14 cellular contexts compared by ENCODE assay signal in genomic region chr19:35153129-35153522, GRCh38. TPM values are rescaled to one million over a fixed set of nuclear protein-coding genes. Genes with fewer than 3 reads are reported as not detected.
DNase-seq lines count a peak whose midpoint lies in the region; ATAC-seq, FAIRE-seq and TF ChIP-seq lines count a peak whose summit lies in the region.
"Not testable (repeated sequence)": the region's sequence is repeated elsewhere in the genome, so short reads cannot be mapped to it uniquely, and the experiment has no call there.
"Had no signal": no experiment of that assay in that cellular context is flagged by ENCODE, and none has a peak within 500 bp of the region (broad histone marks: within the 10 kb centered on the region; RNA-seq: fewer than 3 reads in every experiment).

No MANE protein-coding gene starts in this region.

- H4K91ac ChIP-seq in H1 (replicated peaks; ENCODE audit: insufficient read length, low read length) = peak overlapping the region; percentile 20

- peak overlapping the region; percentile 86; the same call in 1 of the 2 replicates for H2BK12ac ChIP-seq in H1 (ENCODE audit: low read depth, low read length)

- peaks cover 21 to 33% of the 10 kb centered on the region in 2 donors for H3K36me3 Mint-ChIP-seq in CD4-positive, alpha-beta memory T cell
- H3K36me3 Mint-ChIP-seq in activated CD8-positive, alpha-beta T cell treated with anti-CD3 and anti-CD28 coated beads for 36 hours (ENCODE audit: low read depth) = peaks cover 31% of the 10 kb centered on the region
- peaks cover 28% of the 10 kb centered on the region for H3K36me3 Mint-ChIP-seq in activated naive CD8-positive, alpha-beta T cell treated with anti-CD3 and anti-CD28 coated beads for 36 hours
- peaks cover 4 to 20% (median 18%) of the 10 kb centered on the region in 5 donors for H3K36me3 Mint-ChIP-seq in naive thymus-derived CD4-positive, alpha-beta T cell
- H3K36me3 Mint-ChIP-seq in stimulated activated naive B cell treated with anti-CD40 and anti-IgM and Interleukin-4, amounts not matched to agents 10 μg/mL and 1 μg/mL and 100 μg/mL, for 72 hours = peaks cover 22 to 30% of the 10 kb centered on the region in 2 donors

- not testable (repeated sequence) for H3K27me3 ChIP-seq in CD4-positive, alpha-beta memory T cell (ENCODE audit: insufficient read depth, low read length); PC-9 (ENCODE audit: insufficient read depth, low read depth); H1 (replicated peaks in 1 of 4; ENCODE audit: control insufficient read depth in 3 of 4, extremely low read depth in 1 of 4, insufficient read depth in 3 of 4, low read length in 3 of 4); naive thymus-derived CD4-positive, alpha-beta T cell (ENCODE audit: control insufficient read depth in 2 of 2, insufficient read depth in 2 of 2, low read length in 2 of 2)

- H3K23ac ChIP-seq in H1 (ENCODE audit: insufficient read length) = not testable (repeated sequence)

- not testable (repeated sequence) for H3K9ac ChIP-seq in H1 (replicated peaks in 1 of 4; ENCODE audit: extremely low read depth in 1 of 4, low read depth in 3 of 4, low read length in 3 of 4)

- peaks cover 46% of the 10 kb centered on the region for H3K79me2 ChIP-seq in PC-9 (ENCODE audit: low read depth)
- peaks cover 0 to 11% of the 10 kb centered on the region in 2 experiments; a peak in 1 of 4 replicates for H3K79me2 ChIP-seq in H1 (ENCODE audit: control insufficient read depth in 1 of 2, insufficient read depth in 2 of 2, low read length in 2 of 2)

- H3K4me2 ChIP-seq in PC-9 (peak overlapping the region; percentile 95), H1 (ENCODE audit: insufficient read depth in 1 of 2, low read depth in 2 of 2, low read length in 2 of 2) (peak overlapping the region; percentile 82 to 91)

- H4K5ac ChIP-seq in H1 (ENCODE audit: insufficient read length, low read depth, low read length) = not testable (repeated sequence)

- H3K9me3 Mint-ChIP-seq in CD4-positive, alpha-beta memory T cell; activated CD8-positive, alpha-beta T cell treated with anti-CD3 and anti-CD28 coated beads for 36 hours; activated naive CD8-positive, alpha-beta T cell treated with anti-CD3 and anti-CD28 coated beads for 36 hours; naive thymus-derived CD4-positive, alpha-beta T cell; stimulated activated naive B cell treated with anti-CD40 and anti-IgM and Interleukin-4, amounts not matched to agents 10 μg/mL and 1 μg/mL and 100 μg/mL, for 72 hours: not testable (repeated sequence)

- not testable (repeated sequence) for ATAC-seq in activated CD8-positive, alpha-beta T cell treated with anti-CD3 and anti-CD28 coated beads for 36 hours; naive thymus-derived CD4-positive, alpha-beta T cell; stimulated activated naive B cell treated with anti-CD40 and anti-IgM and Interleukin-4, amounts not matched to agents 10 μg/mL and 1 μg/mL and 100 μg/mL, for 72 hours (replicated peaks)

- not testable (repeated sequence) for H2BK120ac ChIP-seq in H1 (replicated peaks; ENCODE audit: low read depth, low read length)

- FAIRE-seq in H1 (lab: Jason Lieb, UNC) = not testable (repeated sequence)

- H3K9me2 ChIP-seq in PC-9 (ENCODE audit: insufficient read depth) = not testable (repeated sequence)

- H3K27ac ChIP-seq in CD4-positive, alpha-beta memory T cell (ENCODE audit: low read depth, low read length); HEK293 (ENCODE audit: extremely low read depth, low read depth, low read length); PC-9; H1 (ENCODE audit: low read depth, low read length); naive thymus-derived CD4-positive, alpha-beta T cell (ENCODE audit: low read depth, low read length): not testable (repeated sequence)

- H3K4me3 ChIP-seq in CD4-positive, alpha-beta memory T cell (ENCODE audit: low read length in 2 of 2) = peak overlapping the region; percentile 91 to 95
- H3K4me3 ChIP-seq in HEK293 (ENCODE audit: low read depth, low read length) = not testable (repeated sequence)
- peak overlapping the region; percentile 71; the same call in 1 of the 2 replicates for H3K4me3 ChIP-seq in PC-9
- peak overlapping the region in 1 of 4 experiments; percentile 71; a peak in 3 of 8 replicates for H3K4me3 ChIP-seq in H1 (ENCODE audit: extremely low read depth in 1 of 4, insufficient read depth in 2 of 4, low read depth in 3 of 4, low read length in 4 of 4)
- peak overlapping the region; percentile 93 for H3K4me3 ChIP-seq in naive thymus-derived CD4-positive, alpha-beta T cell (ENCODE audit: low read length)

- peaks cover 40% of the 10 kb centered on the region for H3K4me1 ChIP-seq in CD4-positive, alpha-beta memory T cell (ENCODE audit: insufficient read depth, low read length)
- H3K4me1 ChIP-seq in HEK293 (ENCODE audit: control insufficient read depth, insufficient read depth, low read length) (peaks cover 24% of the 10 kb centered on the region), PC-9 (replicated peaks; ENCODE audit: insufficient read depth) (peaks cover 31% of the 10 kb centered on the region), H1 (replicated peaks in 1 of 4; ENCODE audit: control insufficient read depth in 3 of 4, insufficient read depth in 4 of 4, low read length in 3 of 4) (peaks cover 4 to 28% (median 19%) of the 10 kb centered on the region in 4 experiments)
- H3K4me1 ChIP-seq in naive thymus-derived CD4-positive, alpha-beta T cell (ENCODE audit: control insufficient read depth in 2 of 2, insufficient read depth in 2 of 2, low read length in 2 of 2) = peaks cover 18 to 29% of the 10 kb centered on the region in 2 donors

- not testable (repeated sequence) for H2AK5ac ChIP-seq in H1 (ENCODE audit: low read depth, low read length)

- H3K14ac ChIP-seq in H1 (ENCODE audit: insufficient read length) = not testable (repeated sequence)

- intact Hi-C loops in CD4-positive, alpha-beta memory T cell (cut with micrococcal nuclease) = loop anchor here (1.0 to 5.0 kb wide), 2 partner anchors 12 to 41 kb away; no protein-coding TSS in a partner anchor
- intact Hi-C loops in PC-9 (cut with micrococcal nuclease; ENCODE audit: unreplicated experiment); activated CD8-positive, alpha-beta T cell treated with anti-CD3 and anti-CD28 coated beads for 36 hours (cut with micrococcal nuclease): not testable (repeated sequence)
- intact Hi-C loops in naive thymus-derived CD4-positive, alpha-beta T cell (cut with micrococcal nuclease) = loop anchor here (1.0 kb wide), 2 partner anchors 10 to 39 kb away; partner anchors contain the start of gene FXYD7 (in 1 of the 2)

- TF ChIP-seq EP300 in H1 (IDR thresholded peaks at IDR 0.05; ENCODE audit: borderline replicate concordance in 1 of 2, low read depth in 2 of 2, low read length in 2 of 2) = not testable (repeated sequence)

- POLR2A ChIA-PET in CD4-positive, alpha-beta memory T cell (lab: Charles Lee; ENCODE audit: partially characterized antibody) = interaction anchor here (1.1 to 10.5 kb wide), 12 partner anchors 9 to 116 kb away, joined by 3 to 140 read pairs (median 16); partner anchors contain the start of genes FXYD7 and USF2
- POLR2A ChIA-PET in HEK293 (lab: Yijun Ruan, JAX) = interaction anchor here (1.8 to 2.7 kb wide), 2 partner anchors 12 to 111 kb away, joined by 4 to 25 read pairs; no protein-coding TSS in a partner anchor
- POLR2A ChIA-PET in PC-9 (lab: Charles Lee; ENCODE audit: unreplicated experiment) = interaction anchor here (0.7 kb wide), 1 partner anchor 37 kb away, joined by 3 read pairs; no protein-coding TSS in a partner anchor
- POLR2A ChIA-PET in activated CD8-positive, alpha-beta T cell treated with anti-CD3 and anti-CD28 coated beads for 36 hours (lab: Charles Lee) = interaction anchor here (1.4 to 2.0 kb wide), 4 partner anchors 9 to 61 kb away, joined by 5 to 11 read pairs (median 8); no protein-coding TSS in a partner anchor
- POLR2A ChIA-PET in H1 (lab: Charles Lee; ENCODE audit: partially characterized antibody) = interaction anchor here (0.6 to 5.6 kb wide), 9 partner anchors 9 to 109 kb away, joined by 3 to 67 read pairs (median 5); partner anchors contain the start of gene FXYD7
- POLR2A ChIA-PET in naive thymus-derived CD4-positive, alpha-beta T cell (lab: Charles Lee) = interaction anchor here (1.0 to 6.1 kb wide), 11 partner anchors 10 to 310 kb away, joined by 3 to 74 read pairs (median 6); partner anchors contain the start of gene FXYD7

- peak overlapping the region; percentile 77; the same call in 1 of the 2 replicates for H2BK15ac ChIP-seq in H1 (ENCODE audit: low read length)

- TF ChIP-seq POLR2A in H1 (IDR thresholded peaks at IDR 0.05; ENCODE audit: control extremely low read depth in 1 of 2, low read depth in 2 of 2, low read length in 2 of 2) = not testable (repeated sequence)

- TSS peak; percentile 43 for BruUV-seq in PC-9 (replicated peaks; lab: Mats Ljungman, UMichigan)

- peak overlapping the region; percentile 26; the same call in 1 of the 2 replicates for H2BK5ac ChIP-seq in H1 (ENCODE audit: low read depth, low read length)

- H3K36me3 ChIP-seq in CD4-positive, alpha-beta memory T cell (ENCODE audit: insufficient read depth, low read length) = peaks cover 16% of the 10 kb centered on the region
- H3K36me3 ChIP-seq in HEK293 (ENCODE audit: control insufficient read depth in 2 of 2, insufficient read depth in 1 of 2, low read length in 2 of 2) (peaks cover 9 to 15% of the 10 kb centered on the region in 2 experiments), PC-9 (ENCODE audit: low read depth) (peaks cover 12% of the 10 kb centered on the region; the same call in 1 of the 2 replicates), H1 (ENCODE audit: control insufficient read depth in 2 of 4, insufficient read depth in 4 of 4, low read length in 3 of 4) (peaks cover 0 to 10% (median 4%) of the 10 kb centered on the region in 4 experiments; a peak in 5 of 8 replicates)
- peaks cover 10 to 24% (median 11%) of the 10 kb centered on the region in 3 experiments for H3K36me3 ChIP-seq in naive thymus-derived CD4-positive, alpha-beta T cell (ENCODE audit: control insufficient read depth in 2 of 3, insufficient read depth in 3 of 3, low read length in 3 of 3)

- not testable (repeated sequence) for TF ChIP-seq CTCF in HEK293 (tag by site-specific recombination; IDR thresholded peaks at IDR 0.05); PC-9 (conservative IDR thresholded peaks at IDR 0.05); activated CD8-positive, alpha-beta T cell treated with anti-CD3 and anti-CD28 coated beads for 36 hours (IDR thresholded peaks at IDR 0.05); H1 (IDR thresholded peaks at IDR 0.05; ENCODE audit: control extremely low read depth in 1 of 3, insufficient read depth in 1 of 3, low read depth in 1 of 3, low read length in 3 of 3)

- H4K8ac ChIP-seq in H1 (ENCODE audit: extremely low read depth, insufficient read depth, low read length) = not testable (repeated sequence)

- H3K56ac ChIP-seq in H1 (replicated peaks; ENCODE audit: insufficient read length, low read depth, low read length) = not testable (repeated sequence)

- H2BK20ac ChIP-seq in H1 (ENCODE audit: low read length) = peak overlapping the region; percentile 15; the same call in 1 of the 2 replicates

- TF ChIP-seq RAD21 in H1 (IDR thresholded peaks at IDR 0.05 in 1 of 2, conservative IDR thresholded peaks at IDR 0.05 in 1 of 2; ENCODE audit: low read depth in 2 of 2, low read length in 2 of 2) = not testable (repeated sequence)

- H3K79me1 ChIP-seq in H1 (ENCODE audit: low read depth, low read length) = not testable (repeated sequence)

- peak overlapping the region; percentile 98 to 100 (median 99) for H3K4me3 Mint-ChIP-seq in CD4-positive, alpha-beta memory T cell
- peak overlapping the region; percentile 95 for H3K4me3 Mint-ChIP-seq in activated CD8-positive, alpha-beta T cell treated with anti-CD3 and anti-CD28 coated beads for 36 hours
- peak overlapping the region; percentile 97 for H3K4me3 Mint-ChIP-seq in activated naive CD8-positive, alpha-beta T cell treated with anti-CD3 and anti-CD28 coated beads for 36 hours
- peak overlapping the region; percentile 73 to 100 (median 99) for H3K4me3 Mint-ChIP-seq in naive thymus-derived CD4-positive, alpha-beta T cell
- H3K4me3 Mint-ChIP-seq in stimulated activated naive B cell treated with anti-CD40 and anti-IgM and Interleukin-4, amounts not matched to agents 10 μg/mL and 1 μg/mL and 100 μg/mL, for 72 hours = peak overlapping the region; percentile 94 to 96

- H3K27ac Mint-ChIP-seq in CD4-positive, alpha-beta memory T cell = peak overlapping the region in 6 of 7 donors; percentile 75 to 99 (median 94)
- peak overlapping the region; percentile 55 for H3K27ac Mint-ChIP-seq in activated CD8-positive, alpha-beta T cell treated with anti-CD3 and anti-CD28 coated beads for 36 hours
- peak overlapping the region; percentile 55 for H3K27ac Mint-ChIP-seq in activated naive CD8-positive, alpha-beta T cell treated with anti-CD3 and anti-CD28 coated beads for 36 hours
- peak overlapping the region; percentile 35 to 99 (median 98) for H3K27ac Mint-ChIP-seq in naive thymus-derived CD4-positive, alpha-beta T cell
- peak overlapping the region; percentile 51 for H3K27ac Mint-ChIP-seq in stimulated activated naive B cell treated with anti-CD40 and anti-IgM and Interleukin-4, amounts not matched to agents 10 μg/mL and 1 μg/mL and 100 μg/mL, for 72 hours

- peak overlapping the region; percentile 17 for H3K4ac ChIP-seq in H1 (replicated peaks; ENCODE audit: insufficient read length, low read depth, low read length)

- 86% methylated on average over 10 of the region's 10 CpGs; no CpG with 5 or more reads in 1 of the 2 experiments for WGBS in H1 (ENCODE audit: extremely low coverage in 1 of 2, insufficient coverage in 1 of 2, insufficient read length in 1 of 2, insufficient replicate concordance in 2 of 2, low coverage in 1 of 2, low lambda C conversion rate in 2 of 2, missing lambda C conversion rate in 1 of 2), 2 experiments

- not testable (repeated sequence) for H3K27me3 Mint-ChIP-seq in CD4-positive, alpha-beta memory T cell; activated CD8-positive, alpha-beta T cell treated with anti-CD3 and anti-CD28 coated beads for 36 hours; activated naive CD8-positive, alpha-beta T cell treated with anti-CD3 and anti-CD28 coated beads for 36 hours; naive thymus-derived CD4-positive, alpha-beta T cell; stimulated activated naive B cell treated with anti-CD40 and anti-IgM and Interleukin-4, amounts not matched to agents 10 μg/mL and 1 μg/mL and 100 μg/mL, for 72 hours

- H2AFZ ChIP-seq in PC-9; H1 (ENCODE audit: low read length): not testable (repeated sequence)

- H3K4me1 Mint-ChIP-seq in CD4-positive, alpha-beta memory T cell = peaks cover 24 to 54% (median 32%) of the 10 kb centered on the region in 4 donors
- peaks cover 34% of the 10 kb centered on the region for H3K4me1 Mint-ChIP-seq in activated CD8-positive, alpha-beta T cell treated with anti-CD3 and anti-CD28 coated beads for 36 hours (ENCODE audit: low read depth)
- peaks cover 29% of the 10 kb centered on the region for H3K4me1 Mint-ChIP-seq in activated naive CD8-positive, alpha-beta T cell treated with anti-CD3 and anti-CD28 coated beads for 36 hours
- H3K4me1 Mint-ChIP-seq in naive thymus-derived CD4-positive, alpha-beta T cell = peaks cover 38 to 50% (median 42%) of the 10 kb centered on the region in 7 donors
- H3K4me1 Mint-ChIP-seq in stimulated activated naive B cell treated with anti-CD40 and anti-IgM and Interleukin-4, amounts not matched to agents 10 μg/mL and 1 μg/mL and 100 μg/mL, for 72 hours = peaks cover 25 to 62% of the 10 kb centered on the region in 2 donors

- not testable (repeated sequence) for H3F3A ChIP-seq in PC-9 (ENCODE audit: insufficient read depth, low read depth)

- H3K9me3 ChIP-seq in CD4-positive, alpha-beta memory T cell (ENCODE audit: control insufficient read depth in 1 of 2, low read length in 2 of 2); HEK293 (ENCODE audit: control insufficient read depth, insufficient read depth, low read depth, low read length); PC-9 (ENCODE audit: insufficient read depth, low read depth); H1 (ENCODE audit: insufficient read depth in 2 of 2, low read depth in 1 of 2, low read length in 1 of 2); naive thymus-derived CD4-positive, alpha-beta T cell (ENCODE audit: control insufficient read depth in 2 of 3, low read length in 3 of 3): not testable (repeated sequence)

- 0 out of 2 replicates have a peak overlapping the region, but pooled peaks have one; percentile 41 for H3K18ac ChIP-seq in H1 (ENCODE audit: extremely low read depth, low read length)

- CTCF ChIA-PET in CD4-positive, alpha-beta memory T cell (lab: Charles Lee; ENCODE audit: partially characterized antibody) = interaction anchor here (1.0 to 4.2 kb wide), 19 partner anchors 10 to 103 kb away, joined by 3 to 90 read pairs (median 6); partner anchors contain the start of gene FXYD7
- CTCF ChIA-PET in HEK293 (lab: Yijun Ruan, JAX) (interaction anchor here (0.6 to 5.9 kb wide), 14 partner anchors 8 to 713 kb away, joined by 3 to 82 read pairs (median 3); partner anchors contain the start of genes FXYD7 and LGI4), H1 (lab: Charles Lee; ENCODE audit: partially characterized antibody) (interaction anchor here (0.6 to 4.3 kb wide), 21 partner anchors 10 to 154 kb away, joined by 3 to 60 read pairs (median 6); partner anchors contain the start of gene FXYD7)
- CTCF ChIA-PET in PC-9 (lab: Charles Lee) = not testable (repeated sequence)
- CTCF ChIA-PET in activated CD8-positive, alpha-beta T cell treated with anti-CD3 and anti-CD28 coated beads for 36 hours (lab: Charles Lee) = interaction anchor here (1.0 to 6.2 kb wide), 11 partner anchors 8 to 86 kb away, joined by 3 to 57 read pairs (median 8); partner anchors contain the start of gene FXYD7
- CTCF ChIA-PET in naive thymus-derived CD4-positive, alpha-beta T cell (lab: Charles Lee) = interaction anchor here (0.6 to 2.8 kb wide), 9 partner anchors 9 to 81 kb away, joined by 3 to 45 read pairs (median 5); partner anchors contain the start of gene FXYD7

- H4K20me1 ChIP-seq in PC-9 (ENCODE audit: insufficient read depth); H1 (replicated peaks in 1 of 2; ENCODE audit: control insufficient read depth in 1 of 2, insufficient read depth in 2 of 2, low read length in 2 of 2): not testable (repeated sequence)

- DNase-seq in CD4-positive, alpha-beta memory T cell; PC-9; activated CD8-positive, alpha-beta T cell treated with anti-CD3 and anti-CD28 coated beads for 36 hours; activated naive CD8-positive, alpha-beta T cell treated with anti-CD3 and anti-CD28 coated beads for 36 hours; H1 (ENCODE audit: low read depth in 1 of 2, low spot score in 2 of 2); naive thymus-derived CD4-positive, alpha-beta T cell; stimulated activated naive B cell treated with anti-CD40 and anti-IgM and Interleukin-4, amounts not matched to agents 10 μg/mL and 1 μg/mL and 100 μg/mL, for 72 hours: not testable (repeated sequence)

- not testable (repeated sequence) for H3K23me2 ChIP-seq in H1 (ENCODE audit: low read depth, low read length)

RNA-seq across cellular contexts. Expression of gene FXYD5, which starts 1.4 kb away (rescaled TPM):
- total RNA-seq in CD4-positive, alpha-beta memory T cell = 100 to 1,000 TPM; 473 to 484 TPM
- 100 to 1,000 TPM; 452 to 833 TPM for polyA plus RNA-seq in CD4-positive, alpha-beta memory T cell
- 137 and 181 TPM in 2 replicates for total RNA-seq in PC-9 (2021)
- total RNA-seq in activated CD8-positive, alpha-beta T cell treated with anti-CD3 and anti-CD28 coated beads for 36 hours = 100 to 1,000 TPM; 225 to 241 TPM
- 100 to 1,000 TPM; 272 to 275 TPM for total RNA-seq in activated naive CD8-positive, alpha-beta T cell treated with anti-CD3 and anti-CD28 coated beads for 36 hours
- total RNA-seq in H1 (2021; fragmentation: NEBNext Ultra II Directional; extraction: Animal tissue kit (Norgen Biotek cat#: 25700)) = 99.0 and 104 TPM in 2 replicates
- 167 and 191 TPM in 2 replicates for polyA plus RNA-seq in H1 (2011; rRNA removed)
- 117 TPM for polyA plus RNA-seq in H1 (2011; cell fraction: cytosol; rRNA removed)
- polyA plus RNA-seq in H1 (2011; cell fraction: nucleus; rRNA removed) = 131 TPM
- polyA plus RNA-seq in H1 (2012, experiment 1 of 2) = 113 to 185 TPM (median 177 TPM) in 4 replicates
- 175 TPM for polyA plus RNA-seq in H1 (2012, experiment 2 of 2)
- polyA plus RNA-seq in H1 (2013, experiment 1 of 2) = 277 TPM
- 347 TPM for polyA plus RNA-seq in H1 (2013, experiment 2 of 2)
- 89.3 and 107 TPM in 2 replicates for polyA minus RNA-seq in H1 (2011; rRNA and poly(A)+ RNA removed)
- polyA minus RNA-seq in H1 (2011; cell fraction: cytosol; rRNA and poly(A)+ RNA removed) = 89.5 TPM
- 51.4 TPM for polyA minus RNA-seq in H1 (2011; cell fraction: nucleus; rRNA and poly(A)+ RNA removed)
- total RNA-seq in naive thymus-derived CD4-positive, alpha-beta T cell = 100 to 1,000 TPM; 362 to 458 (median 387) TPM
- 100 to 1,000 TPM; 464 to 575 TPM for polyA plus RNA-seq in naive thymus-derived CD4-positive, alpha-beta T cell
- polyA plus RNA-seq: neural cell had no signal

RNA-seq across cellular contexts. Expression of gene FXYD7, which starts 10.1 kb away (rescaled TPM):
- 10 to 100 TPM in 1 of 2 experiments, 1 to 10 TPM in 1; 9.6 to 10.1 TPM for total RNA-seq in CD4-positive, alpha-beta memory T cell
- polyA plus RNA-seq in CD4-positive, alpha-beta memory T cell = 10 to 100 TPM in 1 of 2 donors, 1 to 10 TPM in 1; 5.5 to 11.1 TPM
- not detected in 2 replicates for total RNA-seq in PC-9 (2021)
- under 1 TPM in 1 of 2 experiments, not detected in 1; 0.38 TPM for total RNA-seq in activated CD8-positive, alpha-beta T cell treated with anti-CD3 and anti-CD28 coated beads for 36 hours
- total RNA-seq in activated naive CD8-positive, alpha-beta T cell treated with anti-CD3 and anti-CD28 coated beads for 36 hours = under 1 TPM; 0.54 to 0.62 TPM
- total RNA-seq in H1 (2021; fragmentation: NEBNext Ultra II Directional; extraction: Animal tissue kit (Norgen Biotek cat#: 25700)) = 14.3 and 15.4 TPM in 2 replicates
- 12.1 and 17.5 TPM in 2 replicates for polyA plus RNA-seq in H1 (2011; rRNA removed)
- polyA plus RNA-seq in H1 (2011; cell fraction: cytosol; rRNA removed) = 9.0 TPM
- 18.6 TPM for polyA plus RNA-seq in H1 (2011; cell fraction: nucleus; rRNA removed)
- 20.2 to 24.4 TPM (median 21.9 TPM) in 4 replicates for polyA plus RNA-seq in H1 (2012, experiment 1 of 2)
- 20.8 TPM for polyA plus RNA-seq in H1 (2012, experiment 2 of 2)
- 22.7 TPM for polyA plus RNA-seq in H1 (2013, experiment 1 of 2)
- polyA plus RNA-seq in H1 (2013, experiment 2 of 2) = 23.8 TPM
- 2.2 and 3.6 TPM in 2 replicates for polyA minus RNA-seq in H1 (2011; rRNA and poly(A)+ RNA removed)
- 1.5 TPM for polyA minus RNA-seq in H1 (2011; cell fraction: cytosol; rRNA and poly(A)+ RNA removed)
- polyA minus RNA-seq in H1 (2011; cell fraction: nucleus; rRNA and poly(A)+ RNA removed) = 3.2 TPM
- total RNA-seq in naive thymus-derived CD4-positive, alpha-beta T cell = 10 to 100 TPM in 1 of 5 experiments, 1 to 10 TPM in 4; 1.8 to 13.2 (median 3.5) TPM
- polyA plus RNA-seq in naive thymus-derived CD4-positive, alpha-beta T cell = 1 to 10 TPM; 2.1 to 2.6 TPM
- total RNA-seq: epithelial cell of proximal tubule had no signal
- polyA plus RNA-seq: AG04450, heart left ventricle had no signal

RNA-seq across cellular contexts. Expression of gene FXYD1, which starts 14.5 kb away (rescaled TPM):
- total RNA-seq in CD4-positive, alpha-beta memory T cell = 1 to 10 TPM; 3.6 to 4.4 TPM
- polyA plus RNA-seq in CD4-positive, alpha-beta memory T cell = 1 to 10 TPM in 1 of 2 donors, under 1 TPM in 1; 0.58 to 3.2 TPM
- total RNA-seq in PC-9 (2021) = not detected in 2 replicates
- total RNA-seq in activated CD8-positive, alpha-beta T cell treated with anti-CD3 and anti-CD28 coated beads for 36 hours = 1 to 10 TPM in 1 of 2 experiments, not detected in 1; 1.9 TPM
- total RNA-seq in activated naive CD8-positive, alpha-beta T cell treated with anti-CD3 and anti-CD28 coated beads for 36 hours = 1 to 10 TPM; 1.1 TPM
- 8.1 and 10.3 TPM in 2 replicates for total RNA-seq in H1 (2021; fragmentation: NEBNext Ultra II Directional; extraction: Animal tissue kit (Norgen Biotek cat#: 25700))
- polyA plus RNA-seq in H1 (2011; rRNA removed) = 1.6 and 3.3 TPM in 2 replicates
- 2.7 TPM for polyA plus RNA-seq in H1 (2011; cell fraction: cytosol; rRNA removed)
- 6.7 TPM for polyA plus RNA-seq in H1 (2011; cell fraction: nucleus; rRNA removed)
- polyA plus RNA-seq in H1 (2012, experiment 1 of 2) = 7.4 to 19.9 TPM (median 15.6 TPM) in 4 replicates
- 4.1 TPM for polyA plus RNA-seq in H1 (2012, experiment 2 of 2)
- polyA plus RNA-seq in H1 (2013, experiment 1 of 2) = 10.4 TPM
- polyA plus RNA-seq in H1 (2013, experiment 2 of 2) = 10.3 TPM
- 0.49 and 0.69 TPM in 2 replicates for polyA minus RNA-seq in H1 (2011; rRNA and poly(A)+ RNA removed)
- polyA minus RNA-seq in H1 (2011; cell fraction: cytosol; rRNA and poly(A)+ RNA removed) = 2.1 TPM
- polyA minus RNA-seq in H1 (2011; cell fraction: nucleus; rRNA and poly(A)+ RNA removed) = 4.1 TPM
- total RNA-seq in naive thymus-derived CD4-positive, alpha-beta T cell = 1 to 10 TPM in 1 of 5 experiments, under 1 TPM in 2, not detected in 2; 0.46 to 1.2 (median 0.78) TPM
- under 1 TPM in 1 of 2 donors, not detected in 1; 0.91 TPM for polyA plus RNA-seq in naive thymus-derived CD4-positive, alpha-beta T cell
- total RNA-seq: epithelial cell of proximal tubule, fibroblast of villous mesenchyme had no signal
- polyA plus RNA-seq: neural cell had no signal

RNA-seq across cellular contexts. Expression of gene LGI4, which starts 18.3 kb away (rescaled TPM):
- total RNA-seq in CD4-positive, alpha-beta memory T cell = under 1 TPM; 0.72 to 0.81 TPM
- not detected for polyA plus RNA-seq in CD4-positive, alpha-beta memory T cell
- total RNA-seq in PC-9 (2021) = 1.2 and 1.3 TPM in 2 replicates
- total RNA-seq in activated CD8-positive, alpha-beta T cell treated with anti-CD3 and anti-CD28 coated beads for 36 hours = under 1 TPM; 0.25 to 0.27 TPM
- not detected for total RNA-seq in activated naive CD8-positive, alpha-beta T cell treated with anti-CD3 and anti-CD28 coated beads for 36 hours
- 2.0 and 2.9 TPM in 2 replicates for total RNA-seq in H1 (2021; fragmentation: NEBNext Ultra II Directional; extraction: Animal tissue kit (Norgen Biotek cat#: 25700))
- 8.2 and 9.4 TPM in 2 replicates for polyA plus RNA-seq in H1 (2011; rRNA removed)
- 9.4 TPM for polyA plus RNA-seq in H1 (2011; cell fraction: cytosol; rRNA removed)
- polyA plus RNA-seq in H1 (2011; cell fraction: nucleus; rRNA removed) = 32.9 TPM
- 5.6 to 9.8 TPM (median 8.1 TPM) in 4 replicates for polyA plus RNA-seq in H1 (2012, experiment 1 of 2)
- 2.6 TPM for polyA plus RNA-seq in H1 (2012, experiment 2 of 2)
- 2.1 TPM for polyA plus RNA-seq in H1 (2013, experiment 1 of 2)
- polyA plus RNA-seq in H1 (2013, experiment 2 of 2) = 2.1 TPM
- 0.88 and 2.1 TPM in 2 replicates for polyA minus RNA-seq in H1 (2011; rRNA and poly(A)+ RNA removed)
- polyA minus RNA-seq in H1 (2011; cell fraction: cytosol; rRNA and poly(A)+ RNA removed) = 0.66 TPM
- 4.2 TPM for polyA minus RNA-seq in H1 (2011; cell fraction: nucleus; rRNA and poly(A)+ RNA removed)
- total RNA-seq in naive thymus-derived CD4-positive, alpha-beta T cell = 1 to 10 TPM in 1 of 5 experiments, under 1 TPM in 4; 0.19 to 1.6 (median 0.51) TPM
- not detected for polyA plus RNA-seq in naive thymus-derived CD4-positive, alpha-beta T cell
- total RNA-seq: epithelial cell of proximal tubule, fibroblast of villous mesenchyme had no signal

RNA-seq across cellular contexts. Expression of gene FXYD3, which starts 37.5 kb away (rescaled TPM):
- not detected for total RNA-seq in CD4-positive, alpha-beta memory T cell
- not detected for polyA plus RNA-seq in CD4-positive, alpha-beta memory T cell
- 240 and 287 TPM in 2 replicates for total RNA-seq in PC-9 (2021)
- total RNA-seq in activated CD8-positive, alpha-beta T cell treated with anti-CD3 and anti-CD28 coated beads for 36 hours = not detected
- total RNA-seq in activated naive CD8-positive, alpha-beta T cell treated with anti-CD3 and anti-CD28 coated beads for 36 hours = not detected
- 0.86 TPM in 1 of 2 replicates, not detected in the other for total RNA-seq in H1 (2021; fragmentation: NEBNext Ultra II Directional; extraction: Animal tissue kit (Norgen Biotek cat#: 25700))
- polyA plus RNA-seq in H1 (2011; rRNA removed) = 0.09 and 0.33 TPM in 2 replicates
- 0.22 TPM for polyA plus RNA-seq in H1 (2011; cell fraction: cytosol; rRNA removed)
- polyA plus RNA-seq in H1 (2011; cell fraction: nucleus; rRNA removed) = 0.66 TPM
- polyA plus RNA-seq in H1 (2012, experiment 1 of 2) = 0.41 to 0.76 TPM (median 0.57 TPM) in 3 of 4 replicates, not detected in the other
- polyA plus RNA-seq in H1 (2012, experiment 2 of 2) = not detected
- 0.10 TPM for polyA plus RNA-seq in H1 (2013, experiment 1 of 2)
- polyA plus RNA-seq in H1 (2013, experiment 2 of 2) = 0.37 TPM
- 1.5 TPM in 1 of 2 replicates, not detected in the other for polyA minus RNA-seq in H1 (2011; rRNA and poly(A)+ RNA removed)
- not detected for polyA minus RNA-seq in H1 (2011; cell fraction: cytosol; rRNA and poly(A)+ RNA removed)
- not detected for polyA minus RNA-seq in H1 (2011; cell fraction: nucleus; rRNA and poly(A)+ RNA removed)
- total RNA-seq in naive thymus-derived CD4-positive, alpha-beta T cell = not detected
- not detected for polyA plus RNA-seq in naive thymus-derived CD4-positive, alpha-beta T cell
- total RNA-seq: epithelial cell of proximal tubule, fibroblast of villous mesenchyme, posterior vena cava had no signal
- polyA plus RNA-seq: AG04450, neural cell had no signal
